Comparison of ENCODE assay signal across 24 cellular contexts in the genomic region with DNA sequence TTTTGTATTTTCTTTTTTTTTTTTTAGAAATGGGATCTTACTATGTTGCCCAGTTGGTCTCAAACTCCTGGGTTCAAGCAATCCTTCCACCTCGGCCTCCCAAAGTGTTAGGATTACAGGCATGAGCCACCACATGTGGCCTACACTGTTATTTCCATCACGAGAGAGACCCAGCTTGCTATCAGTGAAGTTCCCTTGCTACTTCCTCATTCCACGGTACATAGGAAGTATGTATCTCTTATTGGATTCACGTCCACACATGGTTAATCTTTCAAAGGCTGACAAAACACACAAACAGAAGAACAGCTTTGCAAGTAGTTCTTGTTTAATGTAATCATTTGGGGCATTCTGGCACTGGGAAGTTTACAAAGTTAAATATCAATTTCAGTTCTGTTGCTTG. TPM values are rescaled to one million over a fixed set of nuclear protein-coding genes. Genes with fewer than 3 reads are reported as not detected.
DNase-seq lines count a peak whose midpoint lies in the region; ATAC-seq, FAIRE-seq and TF ChIP-seq lines count a peak whose summit lies in the region.
"Had no signal": no experiment of that assay in that cellular context is flagged by ENCODE, and none has a peak within 500 bp of the region (broad histone marks: within the 10 kb centered on the region; RNA-seq: fewer than 3 reads in every experiment).

No MANE protein-coding gene starts in this region.

- TF ChIP-seq POLR2A in NB4 (IDR thresholded peaks at IDR 0.05; ENCODE audit: extremely low read depth, insufficient read length), result no peak

- H3K27me3 Mint-ChIP-seq in progenitor cell of endocrine pancreas, result peaks cover 3% of the 10 kb centered on the region

- peak overlapping the region; percentile 31 for H3K27ac Mint-ChIP-seq in progenitor cell of endocrine pancreas
- H3K27ac Mint-ChIP-seq: activated naive CD4-positive, alpha-beta T cell treated with anti-CD3 and anti-CD28 coated beads, Interleukin-2, amount 50 U/mL, for 24 hours; CD4-positive, alpha-beta memory T cell; effector memory CD8-positive, alpha-beta T cell had no signal

- peak; percentile 73 for FAIRE-seq in GM18507 (lab: Jason Lieb, UNC)
- no peak for FAIRE-seq in RCC 7860 (lab: Jason Lieb, UNC)
- FAIRE-seq: HTR-8/SVneo had no signal

- DNase-seq in GM18507 (ENCODE audit: extremely low spot score, insufficient read length, low read depth) (no peak), NB4 (ENCODE audit: low read depth) (peak; percentile 56), progenitor cell of endocrine pancreas (ENCODE audit: low spot score, unreplicated experiment) (no peak), HCEC 1CT (no peak), left cardiac atrium (no peak), RCC 7860 (ENCODE audit: low spot score) (no peak), NCI-H1930 (lab: John Stamatoyannopoulos, UW) (no peak)
- DNase-seq: activated CD4-positive, alpha-beta T cell treated with anti-CD3 and anti-CD28 coated beads for 1 hour; activated CD8-positive, alpha-beta memory T cell treated with anti-CD3 and anti-CD28 coated beads for 24 hours; activated T-cell treated with anti-CD3 and anti-CD28 coated beads, Interleukin-2, amount 50 U/mL, for 48 hours; CD4-positive, alpha-beta memory T cell; effector memory CD8-positive, alpha-beta T cell; glutamatergic neuron; left ventricle myocardium superior; NCI-H2029 treated with DMSO at 0.1 percent for 48 hours; NK-92 treated with Interleukin-12 subunit alpha and Interleukin-12 subunit beta, amount 100 ng/mL, for 24 hours; T-helper 2 cell had no signal

- peak overlapping the region; percentile 50 for H3K27ac ChIP-seq in VCaP
- H3K27ac ChIP-seq: ascending aorta had no signal

- H3K4me1 Mint-ChIP-seq in progenitor cell of endocrine pancreas (ENCODE audit: low read depth), result peaks cover 3% of the 10 kb centered on the region
- H3K4me1 Mint-ChIP-seq: activated naive CD4-positive, alpha-beta T cell treated with anti-CD3 and anti-CD28 coated beads, Interleukin-2, amount 50 U/mL, for 24 hours had no signal

- no peak for TF ChIP-seq CTCF in NB4 (IDR thresholded peaks at IDR 0.05; ENCODE audit: low read depth, low read length)
- no peak for TF ChIP-seq CTCF in VCaP (conservative IDR thresholded peaks at IDR 0.05)
- no peak for TF ChIP-seq CTCF in progenitor cell of endocrine pancreas (IDR thresholded peaks at IDR 0.05; ENCODE audit: unreplicated experiment)

- intact Hi-C loops in left cardiac atrium (cut with DNase I), result no loop called here

- no peak for ATAC-seq in left cardiac atrium
- ATAC-seq: effector memory CD8-positive, alpha-beta T cell; left ventricle myocardium superior; Right ventricle myocardium inferior had no signal

- H3K4me3 Mint-ChIP-seq in progenitor cell of endocrine pancreas (ENCODE audit: low read depth), result no peak overlapping the region
- H3K4me3 Mint-ChIP-seq: activated naive CD4-positive, alpha-beta T cell treated with anti-CD3 and anti-CD28 coated beads, Interleukin-2, amount 50 U/mL, for 24 hours; CD4-positive, alpha-beta memory T cell; effector memory CD8-positive, alpha-beta T cell had no signal

- H3K9me3 Mint-ChIP-seq in progenitor cell of endocrine pancreas (ENCODE audit: low read depth), result no peaks in the 10 kb centered on the region
- H3K9me3 Mint-ChIP-seq: activated naive CD4-positive, alpha-beta T cell treated with anti-CD3 and anti-CD28 coated beads, Interleukin-2, amount 50 U/mL, for 24 hours; CD4-positive, alpha-beta memory T cell; effector memory CD8-positive, alpha-beta T cell had no signal

- no peak overlapping the region for H3K4me3 ChIP-seq in NB4 (ENCODE audit: low read depth, low read length)
- H3K4me3 ChIP-seq: ascending aorta had no signal

- no peaks in the 10 kb centered on the region for H3K36me3 Mint-ChIP-seq in progenitor cell of endocrine pancreas (ENCODE audit: insufficient read depth)
- H3K36me3 Mint-ChIP-seq: activated naive CD4-positive, alpha-beta T cell treated with anti-CD3 and anti-CD28 coated beads, Interleukin-2, amount 50 U/mL, for 24 hours; CD4-positive, alpha-beta memory T cell had no signal

RNA-seq across cellular contexts. Expression of a gene that starts 50.9 kb away (rescaled TPM):
- total RNA-seq in progenitor cell of endocrine pancreas (9.8 and 11.1 TPM in 2 replicates), left cardiac atrium (1 to 10 TPM; 4.8 to 5.3 TPM)

RNA-seq across cellular contexts. Expression of a gene that starts 51.5 kb away (rescaled TPM):
- total RNA-seq in progenitor cell of endocrine pancreas (41.7 and 43.6 TPM in 2 replicates), left cardiac atrium (10 to 100 TPM; 55.5 to 67.5 TPM)

RNA-seq across cellular contexts. Expression of a gene that starts 51.5 kb away (rescaled TPM):
- not detected in 2 replicates for total RNA-seq in progenitor cell of endocrine pancreas
- not detected for total RNA-seq in left cardiac atrium
- total RNA-seq: ascending aorta, chondrocyte, left ventricle myocardium superior, NCI-H460, Right ventricle myocardium inferior had no signal
